19 cellular contexts compared by ENCODE assay signal in the genomic region with DNA sequence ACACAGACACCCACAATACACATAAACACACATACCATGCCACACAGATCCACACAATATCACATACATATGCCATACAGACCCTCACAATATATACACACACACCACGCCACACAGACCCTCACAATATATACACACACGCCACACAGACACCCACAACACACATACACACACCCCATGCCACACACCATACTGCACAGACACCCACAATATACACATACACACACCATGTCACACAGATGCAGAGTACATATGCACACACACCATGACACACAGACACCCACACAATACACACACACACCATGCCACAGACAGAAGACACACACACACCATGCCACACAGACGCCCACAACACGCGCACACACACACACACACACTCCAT. TPM values are rescaled to one million over a fixed set of nuclear protein-coding genes. Genes with fewer than 3 reads are reported as not detected.
"Had no signal": no experiment of that assay in that cellular context is flagged by ENCODE, and none has a peak within 500 bp of the region (broad histone marks: within the 10 kb centered on the region; RNA-seq: fewer than 3 reads in every experiment).

No MANE protein-coding gene starts in this region.

- H3K27ac ChIP-seq: HL-60, SJCRH30 had no signal

- H3K36me3 ChIP-seq: SJCRH30 had no signal

- DNase-seq: Karpas-422, KG1, MG63, NCI-H1092 treated with DMSO at 0.1 percent for 48 hours, NCI-H1436, NCI-H187, NCI-H2029, NCI-H2081 treated with DMSO at 0.1 percent for 48 hours, NCI-H2171, NCI-H226, NCI-H446, NCI-H510A, NCI-H524 treated with DMSO at 0.1 percent for 48 hours, NCI-H69, NCI-H774, PC-3, SHP77 treated with DMSO at 0.1 percent for 48 hours, SJCRH30 had no signal

- H3K4me1 ChIP-seq: SJCRH30 had no signal

- H3K4me3 ChIP-seq: MG63, SJCRH30 had no signal

- H3K9me3 ChIP-seq: MG63, SJCRH30 had no signal

- H3K27me3 ChIP-seq: MG63, SJCRH30 had no signal

RNA-seq across cellular contexts. Expression of gene SHISAL1, which starts 43.6 kb away (rescaled TPM):
- total RNA-seq: SJCRH30 had no signal
